In the genomic region with DNA sequence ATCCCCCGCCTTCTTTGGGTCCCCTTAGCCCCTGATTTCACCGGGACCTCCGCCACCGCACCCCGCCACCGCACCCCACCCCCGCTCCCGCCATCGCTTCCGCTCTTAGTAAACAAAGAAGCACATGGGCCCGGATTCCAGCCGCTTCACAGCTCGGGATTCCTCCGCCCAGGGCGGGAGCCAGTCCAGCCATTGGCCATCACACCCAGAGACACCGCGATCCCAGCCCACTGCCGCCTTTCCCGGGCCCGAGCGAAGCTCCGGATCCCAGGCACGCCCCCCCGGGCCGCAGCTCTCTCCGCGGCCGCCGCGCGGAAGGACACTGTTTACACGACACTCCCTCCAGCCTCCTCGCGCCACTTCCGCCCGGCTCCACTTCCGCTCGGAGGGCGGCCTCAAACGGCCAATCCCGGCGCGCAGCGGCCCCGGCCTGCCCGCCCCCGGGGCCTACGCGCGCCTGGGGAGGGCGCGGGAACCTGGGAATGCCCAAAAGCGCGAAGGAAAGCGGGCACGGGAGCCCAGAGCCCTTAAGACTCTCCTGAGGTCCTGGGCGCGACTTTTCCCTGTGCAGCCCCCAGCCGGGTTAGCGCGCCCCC, we compare ENCODE assay signal across 1 cellular context.
TF ChIP-seq lines count a peak whose summit lies in the region.

No MANE protein-coding gene starts in this region.

TF ChIP-seq in HepG2, 621 proteins besides CTCF, POLR2A, EP300 and RAD21 (continued from another document and continues in another):
- TF ChIP-seq, protein P1, sequence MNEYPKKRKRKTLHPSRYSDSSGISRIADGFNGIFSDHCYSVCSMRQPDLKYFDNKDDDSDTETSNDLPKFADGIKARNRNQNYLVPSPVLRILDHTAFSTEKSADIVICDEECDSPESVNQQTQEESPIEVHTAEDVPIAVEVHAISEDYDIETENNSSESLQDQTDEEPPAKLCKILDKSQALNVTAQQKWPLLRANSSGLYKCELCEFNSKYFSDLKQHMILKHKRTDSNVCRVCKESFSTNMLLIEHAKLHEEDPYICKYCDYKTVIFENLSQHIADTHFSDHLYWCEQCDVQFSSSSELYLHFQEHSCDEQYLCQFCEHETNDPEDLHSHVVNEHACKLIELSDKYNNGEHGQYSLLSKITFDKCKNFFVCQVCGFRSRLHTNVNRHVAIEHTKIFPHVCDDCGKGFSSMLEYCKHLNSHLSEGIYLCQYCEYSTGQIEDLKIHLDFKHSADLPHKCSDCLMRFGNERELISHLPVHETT (CRISPR knock-in tag; conservative IDR thresholded peaks at IDR 0.05), result peak; percentile 92
- TF ChIP-seq CREM (IDR thresholded peaks at IDR 0.05) (peak; percentile 52; the same call in 1 of the 2 replicates), CREM (CRISPR knock-in tag; IDR thresholded peaks at IDR 0.05) (0 out of 2 replicates have a peak, but pooled peaks have one; percentile 44), SKI (IDR thresholded peaks at IDR 0.05; ENCODE audit: partially characterized antibody) (peak; percentile 81), FIP1L1 (IDR thresholded peaks at IDR 0.05; ENCODE audit: borderline replicate concordance, insufficient read depth, low read depth, low read length) (no peak), SMARCC2 (IDR thresholded peaks at IDR 0.05) (no peak), RFXAP (CRISPR knock-in tag; IDR thresholded peaks at IDR 0.05; ENCODE audit: borderline replicate concordance) (peak; percentile 98), ZNF333 (CRISPR knock-in tag; IDR thresholded peaks at IDR 0.05; ENCODE audit: borderline replicate concordance) (no peak), HNRNPL (IDR thresholded peaks at IDR 0.05; ENCODE audit: low read depth, low read length) (no peak), ELF1 (CRISPR knock-in tag; IDR thresholded peaks at IDR 0.05) (peak; percentile 83), NFE2L2 (IDR thresholded peaks at IDR 0.05; ENCODE audit: low read length) (no peak), KMT2A (CRISPR knock-in tag; IDR thresholded peaks at IDR 0.05) (peak; percentile 64), SRY (CRISPR knock-in tag; IDR thresholded peaks at IDR 0.05) (peak; percentile 84), ZNF354B (CRISPR knock-in tag; IDR thresholded peaks at IDR 0.05) (no peak), ZNF644 (CRISPR knock-in tag; IDR thresholded peaks at IDR 0.05; ENCODE audit: low read depth) (no peak), HMG20A (CRISPR knock-in tag; IDR thresholded peaks at IDR 0.05; ENCODE audit: borderline replicate concordance) (peak; percentile 25; the same call in 1 of the 2 replicates), HNF4G (IDR thresholded peaks at IDR 0.05; ENCODE audit: borderline replicate concordance, low read depth, low read length) (no peak), HNF4G (CRISPR knock-in tag; IDR thresholded peaks at IDR 0.05; ENCODE audit: borderline replicate concordance, low read depth) (0 out of 2 replicates have a peak, but pooled peaks have one; percentile 28), ISX (CRISPR knock-in tag; conservative IDR thresholded peaks at IDR 0.05) (no peak), ZNF572 (CRISPR knock-in tag; IDR thresholded peaks at IDR 0.05) (no peak), ZNF605 (CRISPR knock-in tag; IDR thresholded peaks at IDR 0.05) (peak; percentile 74), KDM5B (CRISPR knock-in tag; IDR thresholded peaks at IDR 0.05; ENCODE audit: borderline replicate concordance) (no peak), HES4 (CRISPR knock-in tag; IDR thresholded peaks at IDR 0.05; ENCODE audit: borderline replicate concordance) (peak; percentile 67; the same call in 1 of the 2 replicates), SMARCE1 (IDR thresholded peaks at IDR 0.05; ENCODE audit: borderline replicate concordance) (no peak), ZNF577 (CRISPR knock-in tag; IDR thresholded peaks at IDR 0.05; ENCODE audit: borderline replicate concordance, low read depth) (no peak), SCMH1 (CRISPR knock-in tag; IDR thresholded peaks at IDR 0.05; ENCODE audit: borderline replicate concordance) (no peak), ZNF124 (CRISPR knock-in tag; IDR thresholded peaks at IDR 0.05) (peak; percentile 46; the same call in 1 of the 2 replicates), MIER3 (CRISPR knock-in tag; IDR thresholded peaks at IDR 0.05; ENCODE audit: borderline replicate concordance) (peak; percentile 44; the same call in 1 of the 2 replicates), CBX1 (IDR thresholded peaks at IDR 0.05; ENCODE audit: low read depth) (no peak), ZNF543 (CRISPR knock-in tag; IDR thresholded peaks at IDR 0.05) (peak; percentile 90), ZMYM3 (CRISPR knock-in tag; IDR thresholded peaks at IDR 0.05) (no peak), PHF21A (CRISPR knock-in tag; IDR thresholded peaks at IDR 0.05) (peak; percentile 93), NONO (IDR thresholded peaks at IDR 0.05) (no peak), NONO (CRISPR knock-in tag; conservative IDR thresholded peaks at IDR 0.05) (peak; percentile 16; the same call in 1 of the 2 replicates), ZNF12 (CRISPR knock-in tag; IDR thresholded peaks at IDR 0.05) (no peak), SETDB1 (CRISPR knock-in tag; IDR thresholded peaks at IDR 0.05; ENCODE audit: borderline replicate concordance) (no peak), NR2F6 (IDR thresholded peaks at IDR 0.05) (no peak), NR2F6 (CRISPR knock-in tag; IDR thresholded peaks at IDR 0.05) (0 out of 2 replicates have a peak, but pooled peaks have one; percentile 20), HDAC2 (CRISPR knock-in tag; IDR thresholded peaks at IDR 0.05) (peak; percentile 88), ZNF598 (CRISPR knock-in tag; IDR thresholded peaks at IDR 0.05; ENCODE audit: borderline replicate concordance) (peak; percentile 19; the same call in 1 of the 2 replicates), RARA (CRISPR knock-in tag; IDR thresholded peaks at IDR 0.05) (peak; percentile 41; the same call in 1 of the 2 replicates), ZNF44 (CRISPR knock-in tag; IDR thresholded peaks at IDR 0.05) (no peak), ZSCAN31 (CRISPR knock-in tag; IDR thresholded peaks at IDR 0.05; ENCODE audit: low read depth) (peak; percentile 79; the same call in 1 of the 2 replicates), MYNN (CRISPR knock-in tag; IDR thresholded peaks at IDR 0.05; ENCODE audit: low read depth) (no peak), DNMT1 (CRISPR knock-in tag; IDR thresholded peaks at IDR 0.05) (no peak), ELF3 (CRISPR knock-in tag; IDR thresholded peaks at IDR 0.05) (peak; percentile 63), BHLHE40 (IDR thresholded peaks at IDR 0.05; ENCODE audit: low read length) (peak; percentile 33; the same call in 1 of the 2 replicates), TCF12 (IDR thresholded peaks at IDR 0.05) (no peak), TCF12 (CRISPR knock-in tag; IDR thresholded peaks at IDR 0.05) (no peak)
- TF ChIP-seq, protein P2, sequence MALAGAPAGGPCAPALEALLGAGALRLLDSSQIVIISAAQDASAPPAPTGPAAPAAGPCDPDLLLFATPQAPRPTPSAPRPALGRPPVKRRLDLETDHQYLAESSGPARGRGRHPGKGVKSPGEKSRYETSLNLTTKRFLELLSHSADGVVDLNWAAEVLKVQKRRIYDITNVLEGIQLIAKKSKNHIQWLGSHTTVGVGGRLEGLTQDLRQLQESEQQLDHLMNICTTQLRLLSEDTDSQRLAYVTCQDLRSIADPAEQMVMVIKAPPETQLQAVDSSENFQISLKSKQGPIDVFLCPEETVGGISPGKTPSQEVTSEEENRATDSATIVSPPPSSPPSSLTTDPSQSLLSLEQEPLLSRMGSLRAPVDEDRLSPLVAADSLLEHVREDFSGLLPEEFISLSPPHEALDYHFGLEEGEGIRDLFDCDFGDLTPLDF (CRISPR knock-in tag; IDR thresholded peaks at IDR 0.05), result no peak; the same call in none of the 2 replicates
- TF ChIP-seq, protein P3, sequence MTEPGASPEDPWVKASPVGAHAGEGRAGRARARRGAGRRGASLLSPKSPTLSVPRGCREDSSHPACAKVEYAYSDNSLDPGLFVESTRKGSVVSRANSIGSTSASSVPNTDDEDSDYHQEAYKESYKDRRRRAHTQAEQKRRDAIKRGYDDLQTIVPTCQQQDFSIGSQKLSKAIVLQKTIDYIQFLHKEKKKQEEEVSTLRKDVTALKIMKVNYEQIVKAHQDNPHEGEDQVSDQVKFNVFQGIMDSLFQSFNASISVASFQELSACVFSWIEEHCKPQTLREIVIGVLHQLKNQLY (CRISPR knock-in tag; IDR thresholded peaks at IDR 0.05), result no peak
- TF ChIP-seq, protein P4, sequence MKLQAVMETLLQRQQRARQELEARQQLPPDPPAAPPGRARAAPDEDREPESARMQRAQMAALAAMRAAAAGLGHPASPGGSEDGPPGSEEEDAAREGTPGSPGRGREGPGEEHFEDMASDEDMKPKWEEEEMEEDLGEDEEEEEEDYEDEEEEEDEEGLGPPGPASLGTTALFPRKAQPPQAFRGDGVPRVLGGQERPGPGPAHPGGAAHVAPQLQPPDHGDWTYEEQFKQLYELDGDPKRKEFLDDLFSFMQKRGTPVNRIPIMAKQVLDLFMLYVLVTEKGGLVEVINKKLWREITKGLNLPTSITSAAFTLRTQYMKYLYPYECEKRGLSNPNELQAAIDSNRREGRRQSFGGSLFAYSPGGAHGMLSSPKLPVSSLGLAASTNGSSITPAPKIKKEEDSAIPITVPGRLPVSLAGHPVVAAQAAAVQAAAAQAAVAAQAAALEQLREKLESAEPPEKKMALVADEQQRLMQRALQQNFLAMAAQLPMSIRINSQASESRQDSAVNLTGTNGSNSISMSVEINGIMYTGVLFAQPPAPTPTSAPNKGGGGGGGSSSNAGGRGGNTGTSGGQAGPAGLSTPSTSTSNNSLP (IDR thresholded peaks at IDR 0.05; ENCODE audit: low read depth, low read length), result 0 out of 2 replicates have a peak, but pooled peaks have one; percentile 17
- TF ChIP-seq, protein P5, sequence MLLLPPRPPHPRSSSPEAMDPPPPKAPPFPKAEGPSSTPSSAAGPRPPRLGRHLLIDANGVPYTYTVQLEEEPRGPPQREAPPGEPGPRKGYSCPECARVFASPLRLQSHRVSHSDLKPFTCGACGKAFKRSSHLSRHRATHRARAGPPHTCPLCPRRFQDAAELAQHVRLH (CRISPR knock-in tag; IDR thresholded peaks at IDR 0.05; ENCODE audit: borderline replicate concordance, low read depth), result 0 out of 2 replicates have a peak, but pooled peaks have one; percentile 59
- TF ChIP-seq, protein P6, sequence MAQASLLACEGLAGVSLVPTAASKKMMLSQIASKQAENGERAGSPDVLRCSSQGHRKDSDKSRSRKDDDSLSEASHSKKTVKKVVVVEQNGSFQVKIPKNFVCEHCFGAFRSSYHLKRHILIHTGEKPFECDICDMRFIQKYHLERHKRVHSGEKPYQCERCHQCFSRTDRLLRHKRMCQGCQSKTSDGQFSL (CRISPR knock-in tag; IDR thresholded peaks at IDR 0.05), result 0 out of 2 replicates have a peak, but pooled peaks have one; percentile 21
- TF ChIP-seq, protein P7, sequence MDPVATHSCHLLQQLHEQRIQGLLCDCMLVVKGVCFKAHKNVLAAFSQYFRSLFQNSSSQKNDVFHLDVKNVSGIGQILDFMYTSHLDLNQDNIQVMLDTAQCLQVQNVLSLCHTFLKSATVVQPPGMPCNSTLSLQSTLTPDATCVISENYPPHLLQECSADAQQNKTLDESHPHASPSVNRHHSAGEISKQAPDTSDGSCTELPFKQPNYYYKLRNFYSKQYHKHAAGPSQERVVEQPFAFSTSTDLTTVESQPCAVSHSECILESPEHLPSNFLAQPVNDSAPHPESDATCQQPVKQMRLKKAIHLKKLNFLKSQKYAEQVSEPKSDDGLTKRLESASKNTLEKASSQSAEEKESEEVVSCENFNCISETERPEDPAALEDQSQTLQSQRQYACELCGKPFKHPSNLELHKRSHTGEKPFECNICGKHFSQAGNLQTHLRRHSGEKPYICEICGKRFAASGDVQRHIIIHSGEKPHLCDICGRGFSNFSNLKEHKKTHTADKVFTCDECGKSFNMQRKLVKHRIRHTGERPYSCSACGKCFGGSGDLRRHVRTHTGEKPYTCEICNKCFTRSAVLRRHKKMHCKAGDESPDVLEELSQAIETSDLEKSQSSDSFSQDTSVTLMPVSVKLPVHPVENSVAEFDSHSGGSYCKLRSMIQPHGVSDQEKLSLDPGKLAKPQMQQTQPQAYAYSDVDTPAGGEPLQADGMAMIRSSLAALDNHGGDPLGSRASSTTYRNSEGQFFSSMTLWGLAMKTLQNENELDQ (CRISPR knock-in tag; IDR thresholded peaks at IDR 0.05; ENCODE audit: borderline replicate concordance), result no peak
- TF ChIP-seq, protein P8, sequence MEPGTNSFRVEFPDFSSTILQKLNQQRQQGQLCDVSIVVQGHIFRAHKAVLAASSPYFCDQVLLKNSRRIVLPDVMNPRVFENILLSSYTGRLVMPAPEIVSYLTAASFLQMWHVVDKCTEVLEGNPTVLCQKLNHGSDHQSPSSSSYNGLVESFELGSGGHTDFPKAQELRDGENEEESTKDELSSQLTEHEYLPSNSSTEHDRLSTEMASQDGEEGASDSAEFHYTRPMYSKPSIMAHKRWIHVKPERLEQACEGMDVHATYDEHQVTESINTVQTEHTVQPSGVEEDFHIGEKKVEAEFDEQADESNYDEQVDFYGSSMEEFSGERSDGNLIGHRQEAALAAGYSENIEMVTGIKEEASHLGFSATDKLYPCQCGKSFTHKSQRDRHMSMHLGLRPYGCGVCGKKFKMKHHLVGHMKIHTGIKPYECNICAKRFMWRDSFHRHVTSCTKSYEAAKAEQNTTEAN (CRISPR knock-in tag; conservative IDR thresholded peaks at IDR 0.05), result no peak; the same call in 1 of the 2 replicates
- TF ChIP-seq, protein P9, sequence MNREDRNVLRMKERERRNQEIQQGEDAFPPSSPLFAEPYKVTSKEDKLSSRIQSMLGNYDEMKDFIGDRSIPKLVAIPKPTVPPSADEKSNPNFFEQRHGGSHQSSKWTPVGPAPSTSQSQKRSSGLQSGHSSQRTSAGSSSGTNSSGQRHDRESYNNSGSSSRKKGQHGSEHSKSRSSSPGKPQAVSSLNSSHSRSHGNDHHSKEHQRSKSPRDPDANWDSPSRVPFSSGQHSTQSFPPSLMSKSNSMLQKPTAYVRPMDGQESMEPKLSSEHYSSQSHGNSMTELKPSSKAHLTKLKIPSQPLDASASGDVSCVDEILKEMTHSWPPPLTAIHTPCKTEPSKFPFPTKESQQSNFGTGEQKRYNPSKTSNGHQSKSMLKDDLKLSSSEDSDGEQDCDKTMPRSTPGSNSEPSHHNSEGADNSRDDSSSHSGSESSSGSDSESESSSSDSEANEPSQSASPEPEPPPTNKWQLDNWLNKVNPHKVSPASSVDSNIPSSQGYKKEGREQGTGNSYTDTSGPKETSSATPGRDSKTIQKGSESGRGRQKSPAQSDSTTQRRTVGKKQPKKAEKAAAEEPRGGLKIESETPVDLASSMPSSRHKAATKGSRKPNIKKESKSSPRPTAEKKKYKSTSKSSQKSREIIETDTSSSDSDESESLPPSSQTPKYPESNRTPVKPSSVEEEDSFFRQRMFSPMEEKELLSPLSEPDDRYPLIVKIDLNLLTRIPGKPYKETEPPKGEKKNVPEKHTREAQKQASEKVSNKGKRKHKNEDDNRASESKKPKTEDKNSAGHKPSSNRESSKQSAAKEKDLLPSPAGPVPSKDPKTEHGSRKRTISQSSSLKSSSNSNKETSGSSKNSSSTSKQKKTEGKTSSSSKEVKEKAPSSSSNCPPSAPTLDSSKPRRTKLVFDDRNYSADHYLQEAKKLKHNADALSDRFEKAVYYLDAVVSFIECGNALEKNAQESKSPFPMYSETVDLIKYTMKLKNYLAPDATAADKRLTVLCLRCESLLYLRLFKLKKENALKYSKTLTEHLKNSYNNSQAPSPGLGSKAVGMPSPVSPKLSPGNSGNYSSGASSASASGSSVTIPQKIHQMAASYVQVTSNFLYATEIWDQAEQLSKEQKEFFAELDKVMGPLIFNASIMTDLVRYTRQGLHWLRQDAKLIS (CRISPR knock-in tag; IDR thresholded peaks at IDR 0.05), result no peak
